ENCODE assay signal across 9 cellular contexts in genomic region chr5:55538621-55539020, GRCh38. TPM values are rescaled to one million over a fixed set of nuclear protein-coding genes. Genes with fewer than 3 reads are reported as not detected.
A peak's percentile ranks its signal among the peaks of the same experiment; 100 is the strongest.
DNase-seq lines count a peak whose midpoint lies in the region; ATAC-seq and TF ChIP-seq lines count a peak whose summit lies in the region.
"Had no signal": no experiment of that assay in that cellular context is flagged by ENCODE, and none has a peak within 500 bp of the region (broad histone marks: within the 10 kb centered on the region; RNA-seq: fewer than 3 reads in every experiment).

No MANE protein-coding gene starts in this region.

- no peak overlapping the region for H3K4me3 Mint-ChIP-seq in MCF 10A (ENCODE audit: unreplicated experiment)

- H3K9ac ChIP-seq in Karpas-422 (ENCODE audit: low read length) (peak overlapping the region; percentile 4; the same call in 1 of the 2 replicates), colonic mucosa (ENCODE audit: low read depth in 2 of 2, low read length in 2 of 2) (no peak overlapping the region)

- no peak for TF ChIP-seq POLR2A in breast epithelium (IDR thresholded peaks at IDR 0.05)

- peak overlapping the region in 2 of 3 donors; percentile 12 to 31 for H3K4me3 ChIP-seq in breast epithelium
- no peak overlapping the region for H3K4me3 ChIP-seq in Karpas-422 (ENCODE audit: low read length)
- no peak overlapping the region for H3K4me3 ChIP-seq in colonic mucosa
- no peak overlapping the region for H3K4me3 ChIP-seq in tibial artery

- H3K27me3 Mint-ChIP-seq in MCF 10A (ENCODE audit: insufficient read depth, unreplicated experiment), result no peaks in the 10 kb centered on the region

- no peaks in the 10 kb centered on the region for H3K27me3 ChIP-seq in breast epithelium
- no peaks in the 10 kb centered on the region for H3K27me3 ChIP-seq in Karpas-422 (ENCODE audit: low read length)
- H3K27me3 ChIP-seq in colonic mucosa, result no peaks in the 10 kb centered on the region
- H3K27me3 ChIP-seq in tibial artery, result no peaks in the 10 kb centered on the region

- H3K9me3 Mint-ChIP-seq in MCF 10A (ENCODE audit: unreplicated experiment), result no peaks in the 10 kb centered on the region

- no peaks in the 10 kb centered on the region for H3K36me3 Mint-ChIP-seq in MCF 10A (ENCODE audit: insufficient read depth, unreplicated experiment)

- H3K4me1 ChIP-seq in breast epithelium (no peaks in the 10 kb centered on the region), Karpas-422 (ENCODE audit: low read length) (peaks cover 37% of the 10 kb centered on the region), colonic mucosa (no peaks in the 10 kb centered on the region), tibial artery (peaks cover 0 to 16% (median 4%) of the 10 kb centered on the region in 4 donors)

- DNase-seq in breast epithelium (ENCODE audit: low spot score in 2 of 2) (no peak), MCF 10A (ENCODE audit: unreplicated experiment) (no peak), Karpas-422 (no peak), colonic mucosa (no peak), tibial artery (no peak), NCI-H2029 treated with DMSO at 0.1 percent for 48 hours (lab: John Stamatoyannopoulos, UW) (no peak), LoVo (ENCODE audit: low spot score) (no peak)
- DNase-seq: SW 1271 had no signal

- peak overlapping the region; percentile 17 for H3K4me2 ChIP-seq in Karpas-422 (ENCODE audit: low read depth, low read length, poor library complexity, severe bottlenecking)

- H3K4me1 Mint-ChIP-seq in MCF 10A (ENCODE audit: insufficient read depth, unreplicated experiment), result peaks cover 3% of the 10 kb centered on the region

- H3K27ac Mint-ChIP-seq in MCF 10A (ENCODE audit: low read depth, unreplicated experiment), result no peak overlapping the region

- H2AFZ ChIP-seq in Karpas-422 (ENCODE audit: low read length), result no peak overlapping the region

- H3K36me3 ChIP-seq in breast epithelium (no peaks in the 10 kb centered on the region), Karpas-422 (ENCODE audit: insufficient read depth, low read length) (no peaks in the 10 kb centered on the region), colonic mucosa (no peaks in the 10 kb centered on the region), tibial artery (no peaks in the 10 kb centered on the region)

- TF ChIP-seq CTCF in breast epithelium (IDR thresholded peaks at IDR 0.05) (no peak), MCF 10A (IDR thresholded peaks at IDR 0.05; ENCODE audit: unreplicated experiment) (no peak), colonic mucosa (IDR thresholded peaks at IDR 0.05) (no peak), tibial artery (IDR thresholded peaks at IDR 0.05) (no peak)

- H3K9me2 ChIP-seq in Karpas-422 (replicated peaks; ENCODE audit: insufficient read depth, low read length), result no peaks in the 10 kb centered on the region

- no peak overlapping the region for H3K27ac ChIP-seq in breast epithelium
- H3K27ac ChIP-seq in Karpas-422 (ENCODE audit: low read length), result no peak overlapping the region
- H3K27ac ChIP-seq in colonic mucosa, result peak overlapping the region; percentile 4
- H3K27ac ChIP-seq in tibial artery, result peak overlapping the region; percentile 26 to 45

- POLR2A ChIA-PET in MCF 10A (lab: Yijun Ruan, JAX), result interaction anchor here (1.0 kb wide), 2 partner anchors 84 to 100 kb away, joined by 4 to 6 read pairs; no protein-coding TSS in a partner anchor

- BruUV-seq in MCF 10A (replicated peaks; lab: Mats Ljungman, UMichigan), result no TSS peak

- H3K9me3 ChIP-seq in breast epithelium (no peaks in the 10 kb centered on the region), Karpas-422 (ENCODE audit: low read length) (no peaks in the 10 kb centered on the region), colonic mucosa (no peaks in the 10 kb centered on the region), tibial artery (no peaks in the 10 kb centered on the region)

- intact Hi-C loops in breast epithelium (cut with DNase I; ENCODE audit: low total_unique reads) (loop anchor here (10.0 kb wide), 1 partner anchor 56 kb away; no protein-coding TSS in a partner anchor), MCF 10A (cut with micrococcal nuclease) (loop anchor here (10.0 kb wide), 1 partner anchor 146 kb away; no protein-coding TSS in a partner anchor), colonic mucosa (cut with DNase I) (no loop called here), tibial artery (cut with DNase I; ENCODE audit: low total_unique reads) (loop anchor here (10.0 kb wide), 1 partner anchor 94 kb away; no protein-coding TSS in a partner anchor)

- H4K20me1 ChIP-seq in Karpas-422 (ENCODE audit: insufficient read depth, low read depth, low read length), result no peaks in the 10 kb centered on the region

- CTCF ChIA-PET in MCF 10A (lab: Yijun Ruan, JAX), result interaction anchor here (0.6 to 0.7 kb wide), 2 partner anchors 240 to 244 kb away, joined by 3 to 9 read pairs; no protein-coding TSS in a partner anchor

- ATAC-seq in HG03039 (IDR thresholded peaks at IDR 0.05; ENCODE audit: unreplicated experiment), result no peak

- no peaks in the 10 kb centered on the region for H3K79me2 ChIP-seq in Karpas-422 (ENCODE audit: low read length)

RNA-seq across cellular contexts. Expression of gene PLPP1, which starts 3.9 kb away (rescaled TPM):
- total RNA-seq in breast epithelium (100 to 1,000 TPM; 177 to 339 (median 237) TPM), MCF 10A (2022) (7.5 and 10.4 TPM in 2 replicates), colonic mucosa (10 to 100 TPM; 53.0 to 85.7 TPM)
- 4.7 and 5.9 TPM in 2 replicates for total RNA-seq in Karpas-422 (2014; rRNA removed; shearing (Covaris generic); ENCODE audit: low replicate concordance)

Comparison
In these comparisons a context has a peak if more than half of its experiments do, and no peak if none do; other contexts are left out.
1. H3K27ac ChIP-seq: peak in colonic mucosa (single experiment) and tibial artery (2 of 2); none in breast epithelium (0 of 2) and Karpas-422 (single experiment).
2. H3K4me3 ChIP-seq: peak in breast epithelium (2 of 3); none in Karpas-422 (single experiment), colonic mucosa (single experiment) and tibial artery (0 of 2).